In the genomic region with DNA sequence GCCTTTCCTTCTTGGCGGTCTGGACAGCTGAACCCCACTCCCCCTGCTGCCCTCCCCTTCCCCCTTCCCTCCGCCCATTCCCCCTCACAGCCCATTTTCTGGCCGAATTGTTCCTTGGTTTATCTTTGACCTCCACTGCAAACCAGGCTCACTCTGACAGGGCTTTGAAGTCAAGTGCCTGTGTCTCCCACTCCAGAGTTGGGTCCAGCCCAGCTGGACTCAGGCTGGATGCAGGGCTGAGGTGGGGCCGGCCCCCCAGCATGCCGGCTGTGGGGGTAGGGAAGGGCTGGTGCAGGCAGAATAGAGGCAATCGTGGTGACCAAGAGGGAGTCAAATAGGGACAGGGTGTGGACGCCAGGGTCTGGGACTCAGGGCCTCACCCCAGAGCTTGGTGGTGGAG, we compare ENCODE assay signal across 32 cellular contexts.
"Had no signal": no experiment of that assay in that cellular context is flagged by ENCODE, and none has a peak within 500 bp of the region (broad histone marks: within the 10 kb centered on the region; RNA-seq: fewer than 3 reads in every experiment).

No MANE protein-coding gene starts in this region.

- H3K36me3 ChIP-seq: WERI-Rb-1 had no signal

- H3K27ac ChIP-seq: WERI-Rb-1 had no signal

- H3K4me3 Mint-ChIP-seq: activated CD4-positive, alpha-beta memory T cell treated with anti-CD3 and anti-CD28 coated beads, Interleukin-2, amount 10 ng/mL, durations not matched to agents 7 days and 5 days; activated CD8-positive, alpha-beta memory T cell treated with anti-CD3 and anti-CD28 coated beads, Interleukin-2, amount 10 ng/mL, durations not matched to agents 7 days and 5 days; activated naive CD4-positive, alpha-beta T cell treated with anti-CD3 and anti-CD28 coated beads, Interleukin-2, amount 10 ng/mL, durations not matched to agents 7 days and 5 days; activated naive CD8-positive, alpha-beta T cell; activated naive CD8-positive, alpha-beta T cell treated with anti-CD3 and anti-CD28 coated beads, Interleukin-2, amount 50 U/mL, for 24 hours; brain had no signal

- H3K27me3 Mint-ChIP-seq: activated CD4-positive, alpha-beta memory T cell treated with anti-CD3 and anti-CD28 coated beads, Interleukin-2, amount 10 ng/mL, durations not matched to agents 7 days and 5 days; activated naive CD8-positive, alpha-beta T cell; activated naive CD8-positive, alpha-beta T cell treated with anti-CD3 and anti-CD28 coated beads, Interleukin-2, amount 50 U/mL, for 24 hours had no signal

- H3K9me3 Mint-ChIP-seq: activated CD4-positive, alpha-beta memory T cell treated with anti-CD3 and anti-CD28 coated beads, Interleukin-2, amount 10 ng/mL, durations not matched to agents 7 days and 5 days; activated naive CD4-positive, alpha-beta T cell treated with anti-CD3 and anti-CD28 coated beads, Interleukin-2, amount 10 ng/mL, durations not matched to agents 7 days and 5 days; activated naive CD8-positive, alpha-beta T cell treated with anti-CD3 and anti-CD28 coated beads, Interleukin-2, amount 50 U/mL, for 24 hours had no signal

- H3K9me3 ChIP-seq: MG63 had no signal

- H3K4me1 Mint-ChIP-seq: activated CD4-positive, alpha-beta memory T cell treated with anti-CD3 and anti-CD28 coated beads, Interleukin-2, amount 10 ng/mL, durations not matched to agents 7 days and 5 days; activated CD8-positive, alpha-beta memory T cell treated with anti-CD3 and anti-CD28 coated beads, Interleukin-2, amount 10 ng/mL, durations not matched to agents 7 days and 5 days; activated naive CD4-positive, alpha-beta T cell treated with anti-CD3 and anti-CD28 coated beads, Interleukin-2, amount 10 ng/mL, durations not matched to agents 7 days and 5 days; activated naive CD8-positive, alpha-beta T cell treated with anti-CD3 and anti-CD28 coated beads, Interleukin-2, amount 50 U/mL, for 24 hours had no signal

- DNase-seq: activated CD4-positive, alpha-beta memory T cell treated with anti-CD3 and anti-CD28 coated beads, Interleukin-2, amount 10 ng/mL, durations not matched to agents 7 days and 5 days; activated CD4-positive, alpha-beta T cell treated with anti-CD3 and anti-CD28 coated beads for 1 hour; activated CD4-positive, alpha-beta T cell treated with anti-CD3 and anti-CD28 coated beads for 48 hours; activated CD4-positive, CD25-positive, alpha-beta regulatory T cell; activated CD8-positive, alpha-beta memory T cell treated with anti-CD3 and anti-CD28 coated beads for 24 hours; activated CD8-positive, alpha-beta memory T cell treated with anti-CD3 and anti-CD28 coated beads, Interleukin-2, amount 10 ng/mL, durations not matched to agents 7 days and 5 days; activated CD8-positive, alpha-beta memory T cell treated with anti-CD3 and anti-CD28 coated beads, Interleukin-2, amount 50 U/mL, for 48 hours; activated effector memory CD4-positive, alpha-beta T cell treated with Interleukin-2 at 50 U/mL for 16 hours; activated naive CD4-positive, alpha-beta T cell treated with anti-CD3 and anti-CD28 coated beads, Interleukin-2, amount 10 ng/mL, durations not matched to agents 7 days and 5 days; activated naive CD8-positive, alpha-beta T cell treated with anti-CD3 and anti-CD28 coated beads, Interleukin-2, amount 50 U/mL, for 24 hours; activated T-cell treated with anti-CD3 and anti-CD28 coated beads, Interleukin-2, amount 50 U/mL, for 48 hours; anterior cingulate cortex; Kasumi-1; KG1; MG63; NCI-H1048; NCI-H1105 treated with DMSO at 0.1 percent for 48 hours; NCI-H1436; NCI-H1694; NCI-H1930; NCI-H2081 treated with DMSO at 0.1 percent for 48 hours; NCI-H226; NCI-H524 treated with DMSO at 0.1 percent for 48 hours; SIG-M5; SW 1271; T-helper 1 cell; T1000; WERI-Rb-1 had no signal

- H3K27me3 ChIP-seq: MG63 had no signal

- H3K36me3 Mint-ChIP-seq: activated CD8-positive, alpha-beta memory T cell treated with anti-CD3 and anti-CD28 coated beads, Interleukin-2, amount 10 ng/mL, durations not matched to agents 7 days and 5 days; activated naive CD4-positive, alpha-beta T cell treated with anti-CD3 and anti-CD28 coated beads, Interleukin-2, amount 10 ng/mL, durations not matched to agents 7 days and 5 days; activated naive CD8-positive, alpha-beta T cell; brain had no signal

- H3K27ac Mint-ChIP-seq: activated CD4-positive, alpha-beta memory T cell treated with anti-CD3 and anti-CD28 coated beads, Interleukin-2, amount 10 ng/mL, durations not matched to agents 7 days and 5 days; activated CD8-positive, alpha-beta memory T cell treated with anti-CD3 and anti-CD28 coated beads, Interleukin-2, amount 10 ng/mL, durations not matched to agents 7 days and 5 days; activated naive CD4-positive, alpha-beta T cell treated with anti-CD3 and anti-CD28 coated beads, Interleukin-2, amount 10 ng/mL, durations not matched to agents 7 days and 5 days; activated naive CD8-positive, alpha-beta T cell; activated naive CD8-positive, alpha-beta T cell treated with anti-CD3 and anti-CD28 coated beads, Interleukin-2, amount 50 U/mL, for 24 hours; brain had no signal

- ATAC-seq: activated CD8-positive, alpha-beta memory T cell treated with anti-CD3 and anti-CD28 coated beads, Interleukin-2, amount 10 ng/mL, durations not matched to agents 7 days and 5 days; activated naive CD8-positive, alpha-beta T cell treated with anti-CD3 and anti-CD28 coated beads, Interleukin-2, amount 50 U/mL, for 24 hours; Panc1; SK-N-SH treated with all-trans-retinoic acid at 6 μM for 48 hours had no signal

- H3K4me3 ChIP-seq: MG63 had no signal
